ENCODE assay signal across 12 cellular contexts in genomic region chr12:62629413-62629812, GRCh38.
A peak's percentile ranks its signal among the peaks of the same experiment; 100 is the strongest.
DNase-seq lines count a peak whose midpoint lies in the region; ATAC-seq lines count a peak whose summit lies in the region.
"Had no signal": no experiment of that assay in that cellular context is flagged by ENCODE, and none has a peak within 500 bp of the region (broad histone marks: within the 10 kb centered on the region; RNA-seq: fewer than 3 reads in every experiment).

No MANE protein-coding gene starts in this region.

- peaks cover 45% of the 10 kb centered on the region for H3K27me3 ChIP-seq in HUES48 (ENCODE audit: control insufficient read depth, insufficient read depth, low read length)

- H3K4me1 ChIP-seq in HUES48 (ENCODE audit: control insufficient read depth, insufficient read depth, low read length) = peaks cover 41% of the 10 kb centered on the region

- in situ Hi-C loops in G401 (cut with HindIII; ENCODE audit: low sequenced_read_pairs) = no loop called here

- peak; percentile 52 for DNase-seq in G401 (ENCODE audit: low spot score)
- peak; percentile 61 for DNase-seq in cerebellar cortex (ENCODE audit: low spot score)
- peak; percentile 54 for DNase-seq in iPS-NIHi7 (ENCODE audit: extremely low spot score)
- DNase-seq in stimulated activated naive CD4-positive, alpha-beta T cell (lab: John Stamatoyannopoulos, UW) = no peak
- DNase-seq in kidney glomerular epithelial cell (lab: John Stamatoyannopoulos, UW) = no peak
- DNase-seq: C1 segment of cervical spinal cord, DMS 273 treated with DMSO at 0.1 percent for 48 hours, NCI-H2029, RPMI8226, SIG-M5 had no signal

- no peaks in the 10 kb centered on the region for H3K36me3 ChIP-seq in HUES48 (ENCODE audit: control insufficient read depth, insufficient read depth, low read length)

- H3K27ac ChIP-seq in HUES48 (ENCODE audit: low read depth, low read length) = peak overlapping the region; percentile 68

- ATAC-seq in GM19463 (IDR thresholded peaks at IDR 0.05; ENCODE audit: unreplicated experiment) = no peak

- H3K9ac ChIP-seq in HUES48 (ENCODE audit: low read depth, low read length) = no peak overlapping the region

- H3K4me3 ChIP-seq in HUES48 (ENCODE audit: low read depth, low read length) = no peak overlapping the region

- no peaks in the 10 kb centered on the region for H3K9me3 ChIP-seq in HUES48 (ENCODE audit: control insufficient read depth, insufficient read depth, low read length)

Comparison
In these comparisons a context has a peak if more than half of its experiments do, and no peak if none do; other contexts are left out.
1. DNase-seq: peak in G401 (single experiment), cerebellar cortex (single experiment) and iPS-NIHi7 (single experiment); none in stimulated activated naive CD4-positive, alpha-beta T cell (0 of 6) and kidney glomerular epithelial cell (single experiment).